ENCODE assay signal across 8 cellular contexts in the genomic region with DNA sequence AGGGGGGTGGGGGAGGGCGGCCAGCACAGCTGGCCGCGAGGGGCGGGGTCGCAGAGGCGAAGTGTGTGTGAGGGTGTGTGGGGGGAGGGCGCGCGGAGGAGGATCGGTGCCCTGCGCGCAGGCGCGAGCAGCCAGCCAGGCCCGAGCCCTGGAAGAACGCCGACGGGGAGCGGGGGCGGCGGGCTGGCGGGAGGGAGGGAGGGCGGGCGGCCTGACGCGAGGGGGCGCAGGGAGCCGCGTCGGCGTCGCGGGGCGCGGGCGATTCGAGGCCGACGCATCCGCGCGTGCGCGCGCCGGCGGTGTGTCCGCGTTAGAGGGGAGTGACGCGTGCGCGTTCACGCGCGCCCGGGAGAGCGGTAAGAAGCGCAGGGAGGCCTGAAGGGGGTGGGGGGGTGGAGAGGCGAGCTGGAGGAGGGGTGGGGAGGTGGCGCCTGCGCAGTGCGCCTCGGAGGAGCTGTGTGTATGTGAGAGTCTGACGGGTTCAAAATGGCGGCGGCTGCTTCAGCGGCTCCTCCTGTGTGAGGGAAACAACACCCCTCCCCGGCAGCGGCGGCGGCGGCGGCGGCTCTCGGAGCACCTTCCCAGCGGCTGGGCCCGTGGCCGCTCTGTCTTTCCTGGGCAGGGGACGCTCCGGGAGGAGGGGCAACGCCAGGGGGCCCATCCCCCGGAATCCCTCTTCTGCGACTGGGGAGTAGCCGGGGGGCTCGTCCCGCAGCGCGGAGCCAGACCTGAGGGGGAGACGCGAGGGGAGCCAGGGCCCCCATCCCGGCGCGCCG.
A peak's percentile ranks its signal among the peaks of the same experiment; 100 is the strongest.
DNase-seq lines count a peak whose midpoint lies in the region; ATAC-seq lines count a peak whose summit lies in the region.

A gene (plus strand): TSS at position 463 of the 776 bp plus-strand sequence. CDS start 2,054 bp downstream, outside the sequence.

- H3K27ac ChIP-seq in BLaER1: peak within 1 kb of the TSS; percentile 98

- H3K4me1 ChIP-seq in BLaER1: peaks cover 37% of the 10 kb centered on the region

- peak within 1 kb of the TSS; percentile 98 for H3K4me2 ChIP-seq in BLaER1

- H3K36me3 ChIP-seq in BLaER1: peaks cover 17% of the 10 kb centered on the region

- H3K27me3 ChIP-seq in BLaER1: peaks cover 34% of the 10 kb centered on the region

- peak within 1 kb of the TSS; percentile 98 for H3K9ac ChIP-seq in BLaER1

- peaks cover 48% of the 10 kb centered on the region for H4K20me1 ChIP-seq in BLaER1

- H3K9me3 ChIP-seq in BLaER1: no peaks in the 10 kb centered on the region

- ATAC-seq in GM19372 (IDR thresholded peaks at IDR 0.05; ENCODE audit: low read depth, unreplicated experiment) (peak; percentile 77), HG03521 (IDR thresholded peaks at IDR 0.05; ENCODE audit: unreplicated experiment) (peak; percentile 68)

- H3K4me3 ChIP-seq in BLaER1: peak within 1 kb of the TSS; percentile 100

- peak; percentile 99 for DNase-seq in NCI-H69 (lab: John Stamatoyannopoulos, UW)
- peak; percentile 99 for DNase-seq in activated CD4-positive, alpha-beta T cell treated with anti-CD3 and anti-CD28 coated beads, Interleukin-2, amount 50 U/mL, for 1 hour
- peak; percentile 67 for DNase-seq in cortex of kidney (lab: John Stamatoyannopoulos, UW)
- DNase-seq in left kidney (ENCODE audit: low read depth, low spot score): peak; percentile 100
- peak; percentile 99 for DNase-seq in stimulated activated CD4-positive, alpha-beta T cell treated with anti-CD3 and anti-CD28 coated beads, Interleukin-1b, Interleukin-23, amount 100 ng/mL, for 48 hours

Comparison
In these comparisons a context has a peak if more than half of its experiments do, and no peak if none do; other contexts are left out.
1. Peak in every context shown above with its lines: DNase-seq, ATAC-seq, H3K4me3 ChIP-seq and H3K27ac ChIP-seq.